In the genomic region with DNA sequence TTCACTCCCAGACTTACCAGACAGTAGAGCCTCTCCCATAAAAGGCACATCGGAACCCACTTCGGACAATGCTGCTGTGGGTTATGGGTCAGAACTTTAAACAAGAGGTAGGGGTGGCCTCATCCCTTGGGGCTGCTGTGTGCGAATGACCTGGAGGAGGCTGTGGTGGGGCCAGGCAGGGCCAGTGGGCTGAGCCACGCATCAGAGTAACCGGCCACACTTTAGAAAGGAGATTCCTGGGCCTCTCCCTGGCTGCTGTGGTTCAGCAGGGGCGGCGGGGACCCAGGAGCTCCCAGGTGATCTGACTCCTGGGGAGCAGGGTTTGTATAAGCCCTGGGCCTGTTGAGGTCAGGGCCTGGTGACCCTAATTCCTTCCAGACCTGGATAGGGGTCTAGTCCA, we compare ENCODE assay signal across 27 cellular contexts.
"Had no signal": no experiment of that assay in that cellular context is flagged by ENCODE, and none has a peak within 500 bp of the region (broad histone marks: within the 10 kb centered on the region; RNA-seq: fewer than 3 reads in every experiment).

No MANE protein-coding gene starts in this region.

- H3K4me1 Mint-ChIP-seq: activated CD8-positive, alpha-beta memory T cell treated with anti-CD3 and anti-CD28 coated beads, Interleukin-2, amount 10 ng/mL, durations not matched to agents 7 days and 5 days; central memory CD8-positive, alpha-beta T cell; mesothelial cell of epicardium; neural crest cell had no signal

- DNase-seq: activated B cell treated with CpG ODN at 0.5 μM for 24 hours; activated CD4-positive, alpha-beta T cell treated with anti-CD3 and anti-CD28 coated beads, Interleukin-2, amount 50 U/mL, for 1 hour; activated CD8-positive, alpha-beta memory T cell treated with anti-CD3 and anti-CD28 coated beads, Interleukin-2, amount 10 ng/mL, durations not matched to agents 7 days and 5 days; activated CD8-positive, alpha-beta T cell treated with anti-CD3 and anti-CD28 coated beads, Interleukin-2, amount 10 ng/mL, durations not matched to agents 7 days and 5 days; activated gamma-delta T cell; activated naive CD4-positive, alpha-beta T cell treated with anti-CD3 and anti-CD28 coated beads, Interleukin-2, amount 50 U/mL, for 16 hours; amniotic stem cell; effector CD8-positive, alpha-beta T cell; erythroblast; gastrocnemius medialis; kidney; left colon; mammary epithelial cell; naive B cell; occipital lobe; right cardiac atrium; spleen; stimulated activated naive CD8-positive, alpha-beta T cell treated with anti-CD3 and anti-CD28 coated beads, Interleukin-15, Interleukin-2, amounts not matched to agents 100 U/mL and 50 U/mL, for 24 hours; T-helper 1 cell had no signal

- H3K4me1 ChIP-seq: gastrocnemius medialis, spleen, upper lobe of left lung had no signal

- H3K36me3 ChIP-seq: gastrocnemius medialis, spleen, thoracic aorta, upper lobe of left lung had no signal

- H3K9me3 Mint-ChIP-seq: neural crest cell had no signal

- H3K79me2 ChIP-seq: hepatocyte had no signal

- H3K4me3 Mint-ChIP-seq: activated B cell treated with CpG ODN at 0.5 μM for 24 hours; activated CD8-positive, alpha-beta memory T cell treated with anti-CD3 and anti-CD28 coated beads, Interleukin-2, amount 10 ng/mL, durations not matched to agents 7 days and 5 days; activated CD8-positive, alpha-beta T cell treated with anti-CD3 and anti-CD28 coated beads, Interleukin-2, amount 10 ng/mL, durations not matched to agents 7 days and 5 days; central memory CD8-positive, alpha-beta T cell; mesothelial cell of epicardium; neural crest cell; T-helper 2 cell treated with Interferon-gamma antibody and Interleukin-4, amounts not matched to agents 5 μg/mL and 100 μg/mL, for 36 hours had no signal

- H3K27me3 Mint-ChIP-seq: activated B cell treated with CpG ODN at 0.5 μM for 24 hours had no signal

- H3K27me3 ChIP-seq: hepatocyte, upper lobe of left lung had no signal

- ATAC-seq: activated CD8-positive, alpha-beta memory T cell treated with anti-CD3 and anti-CD28 coated beads, Interleukin-2, amount 10 ng/mL, durations not matched to agents 7 days and 5 days; activated CD8-positive, alpha-beta T cell treated with anti-CD3 and anti-CD28 coated beads, Interleukin-2, amount 10 ng/mL, durations not matched to agents 7 days and 5 days; gastrocnemius medialis; left colon; right cardiac atrium; stimulated activated naive CD8-positive, alpha-beta T cell treated with anti-CD3 and anti-CD28 coated beads, Interleukin-15, Interleukin-2, amounts not matched to agents 100 U/mL and 50 U/mL, for 24 hours had no signal

- FAIRE-seq: colon, kidney had no signal

- H2AFZ ChIP-seq: hepatocyte had no signal

- H3K4me3 ChIP-seq: gastrocnemius medialis, hepatocyte, spleen, thoracic aorta, upper lobe of left lung had no signal

- H3K36me3 Mint-ChIP-seq: activated CD8-positive, alpha-beta memory T cell treated with anti-CD3 and anti-CD28 coated beads, Interleukin-2, amount 10 ng/mL, durations not matched to agents 7 days and 5 days; mesothelial cell of epicardium had no signal

- H3K27ac Mint-ChIP-seq: activated CD8-positive, alpha-beta memory T cell treated with anti-CD3 and anti-CD28 coated beads, Interleukin-2, amount 10 ng/mL, durations not matched to agents 7 days and 5 days; activated CD8-positive, alpha-beta T cell treated with anti-CD3 and anti-CD28 coated beads, Interleukin-2, amount 10 ng/mL, durations not matched to agents 7 days and 5 days; mesothelial cell of epicardium; T-helper 2 cell treated with Interferon-gamma antibody and Interleukin-4, amounts not matched to agents 5 μg/mL and 100 μg/mL, for 36 hours had no signal

- H3K27ac ChIP-seq: gastrocnemius medialis, hepatocyte, spleen, thoracic aorta, upper lobe of left lung had no signal

- H3K4me2 ChIP-seq: hepatocyte had no signal

- H3K9me3 ChIP-seq: gastrocnemius medialis, thoracic aorta had no signal
